Comparison of ENCODE assay signal across 1 cellular context in the genomic region with DNA sequence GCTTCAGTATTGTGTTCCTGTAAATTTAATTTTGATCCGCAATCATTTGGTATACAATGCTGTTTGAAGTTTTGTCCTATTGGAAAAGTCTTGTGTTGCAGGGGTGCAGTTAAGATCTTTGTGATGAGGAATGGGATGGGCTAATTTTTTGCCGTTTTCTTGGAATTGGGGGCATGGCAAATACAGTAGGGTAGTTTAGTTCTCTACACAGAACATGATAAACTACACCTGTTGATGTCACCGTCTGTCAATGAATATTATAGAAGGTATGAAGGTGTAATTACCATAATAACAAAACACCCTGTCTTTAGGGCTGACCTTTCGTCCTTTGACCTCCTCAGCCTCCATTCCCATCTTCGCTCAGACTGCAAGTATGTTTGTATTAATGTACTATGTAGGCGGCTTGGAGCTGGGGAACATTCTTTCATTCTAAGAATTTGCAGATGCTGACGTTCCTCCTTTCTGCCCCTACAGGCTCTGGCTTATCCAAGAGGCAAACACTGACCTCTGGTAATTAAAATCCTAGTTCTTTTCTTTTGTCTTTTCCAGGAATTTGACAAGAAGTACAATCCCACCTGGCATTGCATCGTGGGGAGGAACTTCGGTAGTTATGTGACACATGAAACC.
TF ChIP-seq lines count a peak whose summit lies in the region.

No MANE protein-coding gene starts in this region.

TF ChIP-seq in IMR-90, 13 proteins besides CTCF, POLR2A, EP300 and RAD21:
- TF ChIP-seq, protein P1, sequence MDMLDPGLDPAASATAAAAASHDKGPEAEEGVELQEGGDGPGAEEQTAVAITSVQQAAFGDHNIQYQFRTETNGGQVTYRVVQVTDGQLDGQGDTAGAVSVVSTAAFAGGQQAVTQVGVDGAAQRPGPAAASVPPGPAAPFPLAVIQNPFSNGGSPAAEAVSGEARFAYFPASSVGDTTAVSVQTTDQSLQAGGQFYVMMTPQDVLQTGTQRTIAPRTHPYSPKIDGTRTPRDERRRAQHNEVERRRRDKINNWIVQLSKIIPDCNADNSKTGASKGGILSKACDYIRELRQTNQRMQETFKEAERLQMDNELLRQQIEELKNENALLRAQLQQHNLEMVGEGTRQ (IDR thresholded peaks at IDR 0.05; ENCODE audit: low read depth, low read length) = no peak
- TF ChIP-seq SMC3 (IDR thresholded peaks at IDR 0.05; ENCODE audit: low read depth, low read length) (no peak), MXI1 (IDR thresholded peaks at IDR 0.05; ENCODE audit: borderline replicate concordance, low read depth, low read length) (no peak)
